In the genomic region with DNA sequence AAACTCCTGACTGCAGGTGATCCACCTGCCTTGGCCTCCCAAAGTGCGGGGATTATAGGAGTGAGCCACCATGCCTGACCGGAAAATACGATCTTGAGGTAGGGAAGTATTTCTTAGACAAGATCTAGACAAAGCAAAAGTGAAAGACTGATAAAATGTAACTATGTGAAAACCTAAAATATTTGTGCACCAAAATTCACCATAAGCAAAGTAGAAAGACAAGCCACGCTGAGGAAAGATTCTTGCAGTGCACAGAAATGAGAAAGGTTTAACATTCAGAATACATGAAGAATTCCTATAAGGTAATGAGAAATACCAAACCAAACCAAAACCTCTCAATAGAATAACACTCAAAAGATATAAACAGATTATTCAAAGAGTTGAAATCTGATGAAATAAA, we compare ENCODE assay signal across 25 cellular contexts.
"Had no signal": no experiment of that assay in that cellular context is flagged by ENCODE, and none has a peak within 500 bp of the region (broad histone marks: within the 10 kb centered on the region; RNA-seq: fewer than 3 reads in every experiment).

No MANE protein-coding gene starts in this region.

- H3K36me3 Mint-ChIP-seq: naive thymus-derived CD4-positive, alpha-beta T cell; natural killer cell treated with Interleukin-12 subunit alpha and Interleukin-12 subunit beta and Interleukin-15 and Interleukin-18, amount 100 ng/mL, for 72 hours; stimulated activated naive B cell treated with anti-CD40 and anti-IgM and Interleukin-4, amounts not matched to agents 10 μg/mL and 1 μg/mL and 100 μg/mL, for 72 hours had no signal

- H3K9me3 Mint-ChIP-seq: natural killer cell treated with Interleukin-12 subunit alpha and Interleukin-12 subunit beta and Interleukin-15 and Interleukin-18, amount 100 ng/mL, for 72 hours; stimulated activated naive B cell treated with anti-CD40 and anti-IgM and Interleukin-4, amounts not matched to agents 10 μg/mL and 1 μg/mL and 100 μg/mL, for 72 hours had no signal

- H3K9me3 ChIP-seq: heart right ventricle, left ventricle myocardium inferior, mucosa of descending colon, pancreas, right atrium auricular region, right lobe of liver, stomach, testis, thyroid gland, upper lobe of right lung had no signal

- H3K36me3 ChIP-seq: pancreas, thyroid gland had no signal

- H3K4me3 Mint-ChIP-seq: naive thymus-derived CD4-positive, alpha-beta T cell; natural killer cell treated with Interleukin-12 subunit alpha and Interleukin-12 subunit beta and Interleukin-15 and Interleukin-18, amount 100 ng/mL, for 72 hours; stimulated activated naive B cell treated with anti-CD40 and anti-IgM and Interleukin-4, amounts not matched to agents 10 μg/mL and 1 μg/mL and 100 μg/mL, for 72 hours had no signal

- H3K27me3 Mint-ChIP-seq: stimulated activated naive B cell treated with anti-CD40 and anti-IgM and Interleukin-4, amounts not matched to agents 10 μg/mL and 1 μg/mL and 100 μg/mL, for 72 hours had no signal

- DNase-seq: heart right ventricle; islet precursor cell; left ventricle myocardium inferior; midbrain; mucosa of descending colon; naive thymus-derived CD4-positive, alpha-beta T cell; pancreas; posterior cingulate gyrus; right lobe of liver; stimulated activated CD4-positive, alpha-beta T cell treated with anti-CD3 and anti-CD28 coated beads, Interleukin-12 subunit alpha, Interleukin-12 subunit beta, amount 100 ng/mL, for 4 hours; stimulated activated CD4-positive, alpha-beta T cell treated with anti-CD3 and anti-CD28 coated beads, Interleukin-15, amount 100 ng/mL, for 24 hours; stimulated activated CD4-positive, alpha-beta T cell treated with anti-CD3 and anti-CD28 coated beads, Interleukin-2, amount 100 ng/mL, for 24 hours; stimulated activated CD4-positive, alpha-beta T cell treated with anti-CD3 and anti-CD28 coated beads, Interleukin-4, amount 100 ng/mL, for 1 hour; stimulated activated naive B cell treated with anti-CD40 and anti-IgM and Interleukin-4, amounts not matched to agents 10 μg/mL and 1 μg/mL and 100 μg/mL, for 72 hours; stimulated activated naive CD8-positive, alpha-beta T cell treated with anti-CD3 and anti-CD28 coated beads, Interleukin-15, Interleukin-2, amounts not matched to agents 100 U/mL and 50 U/mL, for 24 hours; stomach; thyroid gland; trophoblast cell; upper lobe of right lung had no signal

- H3K4me3 ChIP-seq: heart right ventricle, hepatocyte, left ventricle myocardium inferior, lung, mucosa of descending colon, pancreas, right atrium auricular region, right lobe of liver, skin epidermis, stomach, testis, thyroid gland, upper lobe of right lung had no signal

- H3K27ac Mint-ChIP-seq: naive thymus-derived CD4-positive, alpha-beta T cell; natural killer cell treated with Interleukin-12 subunit alpha and Interleukin-12 subunit beta and Interleukin-15 and Interleukin-18, amount 100 ng/mL, for 72 hours had no signal

- H3K27me3 ChIP-seq: heart right ventricle, hepatocyte, pancreas, right atrium auricular region, right lobe of liver, stomach, testis, thyroid gland, upper lobe of right lung had no signal

- H3K4me1 ChIP-seq: testis, upper lobe of right lung had no signal

- H3K4me1 Mint-ChIP-seq: naive thymus-derived CD4-positive, alpha-beta T cell; stimulated activated naive B cell treated with anti-CD40 and anti-IgM and Interleukin-4, amounts not matched to agents 10 μg/mL and 1 μg/mL and 100 μg/mL, for 72 hours had no signal

- H3K27ac ChIP-seq: hepatocyte, pancreas, right lobe of liver, skin epidermis, testis, thyroid gland, upper lobe of right lung had no signal

- ATAC-seq: heart right ventricle; mucosa of descending colon; naive thymus-derived CD4-positive, alpha-beta T cell; natural killer cell treated with Interleukin-12 subunit alpha and Interleukin-12 subunit beta and Interleukin-15 and Interleukin-18, amount 100 ng/mL, for 72 hours; pancreas; right lobe of liver; stimulated activated naive B cell treated with anti-CD40 and anti-IgM and Interleukin-4, amounts not matched to agents 10 μg/mL and 1 μg/mL and 100 μg/mL, for 72 hours; stimulated activated naive CD8-positive, alpha-beta T cell treated with anti-CD3 and anti-CD28 coated beads, Interleukin-15, Interleukin-2, amounts not matched to agents 100 U/mL and 50 U/mL, for 24 hours; upper lobe of right lung had no signal
